In the genomic region with DNA sequence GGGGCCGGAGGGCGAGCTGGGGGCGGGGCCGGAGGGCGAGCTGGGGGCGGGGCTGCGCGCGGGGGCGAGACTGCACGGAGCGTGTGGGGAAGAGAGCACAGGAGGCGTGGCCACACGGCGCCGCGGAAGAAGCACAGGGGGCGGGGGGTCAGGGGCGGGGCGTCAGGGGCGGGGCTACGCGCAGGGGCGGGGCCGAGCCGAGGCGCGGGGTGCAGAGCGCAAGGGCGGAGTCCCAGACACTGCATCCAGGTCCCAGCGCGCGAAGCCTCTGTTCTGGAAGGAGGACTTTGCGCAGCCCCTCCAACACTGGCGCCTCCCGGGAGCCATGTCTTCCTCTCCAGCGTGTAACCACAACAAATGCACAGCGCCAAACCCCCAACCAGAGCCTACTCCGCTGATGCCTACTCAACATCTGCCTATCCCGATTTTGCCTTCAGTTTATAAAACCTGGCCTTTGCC, we compare ENCODE assay signal across 8 cellular contexts.
DNase-seq lines count a peak whose midpoint lies in the region; ATAC-seq, FAIRE-seq and TF ChIP-seq lines count a peak whose summit lies in the region.

No MANE protein-coding gene starts in this region.

- peaks cover 39 to 43% of the 10 kb centered on the region in 2 donors for H3K4me1 ChIP-seq in kidney (ENCODE audit: control insufficient read depth in 1 of 2, insufficient read depth in 1 of 2, low read depth in 1 of 2, low read length in 2 of 2)

- TF ChIP-seq CTCF in HFF-Myc (IDR thresholded peaks at IDR 0.05; ENCODE audit: low read depth, low read length, missing control alignments) (no peak), NB4 (IDR thresholded peaks at IDR 0.05; ENCODE audit: low read depth, low read length) (no peak), kidney (IDR thresholded peaks at IDR 0.05; ENCODE audit: borderline replicate concordance, extremely low read depth, insufficient read depth) (no peak), WERI-Rb-1 (IDR thresholded peaks at IDR 0.05; ENCODE audit: low read depth, low read length) (no peak)

- H3K27me3 ChIP-seq in WERI-Rb-1 (ENCODE audit: insufficient read depth, low read depth, severe bottlenecking), result no peaks in the 10 kb centered on the region

- H3K9me3 ChIP-seq in kidney (ENCODE audit: control insufficient read depth in 1 of 2, low read length in 2 of 2) (no peaks in the 10 kb centered on the region), WERI-Rb-1 (ENCODE audit: severe bottlenecking) (no peaks in the 10 kb centered on the region)

- H3K27ac ChIP-seq in kidney (ENCODE audit: low read depth in 2 of 2, low read length in 2 of 2) (no peak overlapping the region), WERI-Rb-1 (no peak overlapping the region)

- peak overlapping the region; percentile 52 for H3K4me3 Mint-ChIP-seq in central memory CD8-positive, alpha-beta T cell

- DNase-seq in ELR (ENCODE audit: low read depth), result peak; percentile 86
- no peak for DNase-seq in HFF-Myc (ENCODE audit: extremely low read depth, low read depth)
- peak; percentile 86 for DNase-seq in NB4 (ENCODE audit: low read depth)
- peak; percentile 85 for DNase-seq in activated CD4-positive, alpha-beta T cell treated with anti-CD3 and anti-CD28 coated beads for 1 hour
- DNase-seq in central memory CD8-positive, alpha-beta T cell (ENCODE audit: low spot score in 2 of 2), result peak; percentile 70 to 82
- DNase-seq in kidney, result peak; percentile 98
- DNase-seq in stimulated activated CD4-positive, alpha-beta T cell treated with anti-CD3 and anti-CD28 coated beads, Interleukin-15, amount 100 ng/mL, for 1 hour (ENCODE audit: low read depth in 1 of 2, low spot score in 1 of 2), result peak; percentile 81 to 87
- no peak for DNase-seq in WERI-Rb-1

- intact Hi-C loops in kidney (cut with DNase I), result no loop called here

- H3K4me3 ChIP-seq in HFF-Myc (replicated peaks; ENCODE audit: low read depth, low read length), result peak overlapping the region; percentile 78
- H3K4me3 ChIP-seq in NB4 (ENCODE audit: low read depth, low read length), result no peak overlapping the region
- peak overlapping the region; percentile 31 to 59 for H3K4me3 ChIP-seq in kidney (ENCODE audit: low read length in 2 of 2)
- no peak overlapping the region for H3K4me3 ChIP-seq in WERI-Rb-1 (ENCODE audit: low read depth, low read length)

- H3K36me3 ChIP-seq in kidney (ENCODE audit: control insufficient read depth in 1 of 2, insufficient read depth in 2 of 2, low read length in 2 of 2) (no peaks in the 10 kb centered on the region), WERI-Rb-1 (peaks cover 55% of the 10 kb centered on the region)

- H3K9ac ChIP-seq in kidney (ENCODE audit: low read length in 2 of 2), result peak overlapping the region in 1 of 2 donors; percentile 54

- H3K36me3 Mint-ChIP-seq in central memory CD8-positive, alpha-beta T cell (ENCODE audit: insufficient read depth), result peaks cover 14% of the 10 kb centered on the region

- no peaks in the 10 kb centered on the region for H3K27me3 Mint-ChIP-seq in central memory CD8-positive, alpha-beta T cell

- H3K4me1 Mint-ChIP-seq in central memory CD8-positive, alpha-beta T cell, result peaks cover 85% of the 10 kb centered on the region

- no peak overlapping the region for H3K27ac Mint-ChIP-seq in central memory CD8-positive, alpha-beta T cell (ENCODE audit: low read depth)

- no peak for FAIRE-seq in kidney (lab: Jason Lieb, UNC)

- ATAC-seq in central memory CD8-positive, alpha-beta T cell (replicated peaks; ENCODE audit: extremely low read depth, poor library complexity, severe bottlenecking), result peak; percentile 84

- H3K9me3 Mint-ChIP-seq in central memory CD8-positive, alpha-beta T cell, result no peaks in the 10 kb centered on the region

- TF ChIP-seq POLR2A in NB4 (IDR thresholded peaks at IDR 0.05; ENCODE audit: extremely low read depth, insufficient read length), result no peak

Comparison
In these comparisons a context has a peak if more than half of its experiments do, and no peak if none do; other contexts are left out.
1. DNase-seq: peak in ELR (single experiment), NB4 (single experiment), activated CD4-positive, alpha-beta T cell treated with anti-CD3 and anti-CD28 coated beads for 1 hour (single experiment), central memory CD8-positive, alpha-beta T cell (2 of 2), kidney (single experiment) and stimulated activated CD4-positive, alpha-beta T cell treated with anti-CD3 and anti-CD28 coated beads, Interleukin-15, amount 100 ng/mL, for 1 hour (2 of 2); none in HFF-Myc (single experiment) and WERI-Rb-1 (single experiment).
2. H3K4me3 ChIP-seq: peak in HFF-Myc (single experiment) and kidney (2 of 2); none in NB4 (single experiment) and WERI-Rb-1 (single experiment).